In genomic region chr2:62824378-62824777, GRCh38 we compare ENCODE assay signal across 27 cellular contexts.
"Had no signal": no experiment of that assay in that cellular context is flagged by ENCODE, and none has a peak within 500 bp of the region (broad histone marks: within the 10 kb centered on the region; RNA-seq: fewer than 3 reads in every experiment).

No MANE protein-coding gene starts in this region.

- H3K27ac ChIP-seq: coronary artery, esophagus muscularis mucosa, foreskin keratinocyte, gastroesophageal sphincter, heart left ventricle, lower lobe of right lung, prostate gland, stomach, thyroid gland had no signal

- H3K4me3 Mint-ChIP-seq: naive B cell; nephron progenitor cell; stimulated activated effector memory CD8-positive, alpha-beta T cell treated with anti-CD3 and anti-CD28 coated beads, Interleukin-12 subunit alpha, Interleukin-12 subunit beta, amount 100 ng/mL, for 72 hours had no signal

- H3K4me1 Mint-ChIP-seq: naive B cell; nephron progenitor cell; stimulated activated effector memory CD8-positive, alpha-beta T cell treated with anti-CD3 and anti-CD28 coated beads, Interleukin-12 subunit alpha, Interleukin-12 subunit beta, amount 100 ng/mL, for 72 hours had no signal

- ATAC-seq: foreskin keratinocyte; gastroesophageal sphincter; heart left ventricle; left colon; left ventricle myocardium superior; mucosa of descending colon; sciatic nerve; stimulated activated effector memory CD8-positive, alpha-beta T cell treated with anti-CD3 and anti-CD28 coated beads, Interleukin-12 subunit alpha, Interleukin-12 subunit beta, amount 100 ng/mL, for 72 hours had no signal

- DNase-seq: dermis blood vessel endothelial cell; effector memory CD4-positive, alpha-beta T cell; foreskin keratinocyte; heart left ventricle; hippocampal formation; islet precursor cell; kidney glomerular epithelial cell; left colon; left ventricle myocardium superior; lower lobe of right lung; mucosa of descending colon; naive B cell; nephron progenitor cell; nucleus accumbens; stimulated activated CD4-positive, alpha-beta T cell treated with anti-CD3 and anti-CD28 coated beads, Interleukin-2, amount 100 ng/mL, for 24 hours; stimulated activated CD4-positive, alpha-beta T cell treated with anti-CD3 and anti-CD28 coated beads, Interleukin-4, amount 100 ng/mL, for 24 hours; stimulated activated naive CD4-positive, alpha-beta T cell treated with Interleukin-2 at 50 U/mL for 16 hours; stomach; thyroid gland; trophoblast cell had no signal

- H3K27me3 Mint-ChIP-seq: naive B cell had no signal

- H3K9me3 Mint-ChIP-seq: nephron progenitor cell; stimulated activated effector memory CD8-positive, alpha-beta T cell treated with anti-CD3 and anti-CD28 coated beads, Interleukin-12 subunit alpha, Interleukin-12 subunit beta, amount 100 ng/mL, for 72 hours had no signal

- FAIRE-seq: endothelial cell of umbilical vein had no signal

- H3K27ac Mint-ChIP-seq: naive B cell; nephron progenitor cell; stimulated activated effector memory CD8-positive, alpha-beta T cell treated with anti-CD3 and anti-CD28 coated beads, Interleukin-12 subunit alpha, Interleukin-12 subunit beta, amount 100 ng/mL, for 72 hours had no signal
